1 cellular context compared by ENCODE assay signal in the genomic region with DNA sequence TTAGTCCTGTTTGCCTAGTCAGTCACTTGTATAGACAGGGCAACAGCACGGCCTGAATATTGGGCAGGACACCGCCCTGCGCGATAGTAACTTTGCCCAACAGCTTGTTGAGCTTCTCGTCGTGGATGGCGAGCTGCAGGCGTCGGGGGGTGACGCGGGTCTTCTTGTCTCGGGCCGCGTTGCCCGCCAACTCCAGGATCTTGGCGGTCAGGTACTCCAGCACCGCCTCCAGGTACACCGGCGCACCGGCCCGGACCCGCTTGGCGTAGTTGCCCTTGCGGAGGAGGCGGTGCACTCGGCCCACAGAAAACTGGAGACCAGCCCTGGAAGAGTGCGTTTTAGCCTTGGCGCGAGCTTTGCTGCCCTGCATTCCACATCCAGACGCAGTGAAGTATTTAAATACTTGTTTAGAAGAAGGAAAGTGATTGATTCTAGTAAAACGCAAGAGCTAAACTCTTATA.
TF ChIP-seq lines count a peak whose summit lies in the region.

No MANE protein-coding gene starts in this region.

TF ChIP-seq in GM23338, 12 proteins besides CTCF, POLR2A, EP300 and RAD21 (continued from another document):
- TF ChIP-seq, protein P1, sequence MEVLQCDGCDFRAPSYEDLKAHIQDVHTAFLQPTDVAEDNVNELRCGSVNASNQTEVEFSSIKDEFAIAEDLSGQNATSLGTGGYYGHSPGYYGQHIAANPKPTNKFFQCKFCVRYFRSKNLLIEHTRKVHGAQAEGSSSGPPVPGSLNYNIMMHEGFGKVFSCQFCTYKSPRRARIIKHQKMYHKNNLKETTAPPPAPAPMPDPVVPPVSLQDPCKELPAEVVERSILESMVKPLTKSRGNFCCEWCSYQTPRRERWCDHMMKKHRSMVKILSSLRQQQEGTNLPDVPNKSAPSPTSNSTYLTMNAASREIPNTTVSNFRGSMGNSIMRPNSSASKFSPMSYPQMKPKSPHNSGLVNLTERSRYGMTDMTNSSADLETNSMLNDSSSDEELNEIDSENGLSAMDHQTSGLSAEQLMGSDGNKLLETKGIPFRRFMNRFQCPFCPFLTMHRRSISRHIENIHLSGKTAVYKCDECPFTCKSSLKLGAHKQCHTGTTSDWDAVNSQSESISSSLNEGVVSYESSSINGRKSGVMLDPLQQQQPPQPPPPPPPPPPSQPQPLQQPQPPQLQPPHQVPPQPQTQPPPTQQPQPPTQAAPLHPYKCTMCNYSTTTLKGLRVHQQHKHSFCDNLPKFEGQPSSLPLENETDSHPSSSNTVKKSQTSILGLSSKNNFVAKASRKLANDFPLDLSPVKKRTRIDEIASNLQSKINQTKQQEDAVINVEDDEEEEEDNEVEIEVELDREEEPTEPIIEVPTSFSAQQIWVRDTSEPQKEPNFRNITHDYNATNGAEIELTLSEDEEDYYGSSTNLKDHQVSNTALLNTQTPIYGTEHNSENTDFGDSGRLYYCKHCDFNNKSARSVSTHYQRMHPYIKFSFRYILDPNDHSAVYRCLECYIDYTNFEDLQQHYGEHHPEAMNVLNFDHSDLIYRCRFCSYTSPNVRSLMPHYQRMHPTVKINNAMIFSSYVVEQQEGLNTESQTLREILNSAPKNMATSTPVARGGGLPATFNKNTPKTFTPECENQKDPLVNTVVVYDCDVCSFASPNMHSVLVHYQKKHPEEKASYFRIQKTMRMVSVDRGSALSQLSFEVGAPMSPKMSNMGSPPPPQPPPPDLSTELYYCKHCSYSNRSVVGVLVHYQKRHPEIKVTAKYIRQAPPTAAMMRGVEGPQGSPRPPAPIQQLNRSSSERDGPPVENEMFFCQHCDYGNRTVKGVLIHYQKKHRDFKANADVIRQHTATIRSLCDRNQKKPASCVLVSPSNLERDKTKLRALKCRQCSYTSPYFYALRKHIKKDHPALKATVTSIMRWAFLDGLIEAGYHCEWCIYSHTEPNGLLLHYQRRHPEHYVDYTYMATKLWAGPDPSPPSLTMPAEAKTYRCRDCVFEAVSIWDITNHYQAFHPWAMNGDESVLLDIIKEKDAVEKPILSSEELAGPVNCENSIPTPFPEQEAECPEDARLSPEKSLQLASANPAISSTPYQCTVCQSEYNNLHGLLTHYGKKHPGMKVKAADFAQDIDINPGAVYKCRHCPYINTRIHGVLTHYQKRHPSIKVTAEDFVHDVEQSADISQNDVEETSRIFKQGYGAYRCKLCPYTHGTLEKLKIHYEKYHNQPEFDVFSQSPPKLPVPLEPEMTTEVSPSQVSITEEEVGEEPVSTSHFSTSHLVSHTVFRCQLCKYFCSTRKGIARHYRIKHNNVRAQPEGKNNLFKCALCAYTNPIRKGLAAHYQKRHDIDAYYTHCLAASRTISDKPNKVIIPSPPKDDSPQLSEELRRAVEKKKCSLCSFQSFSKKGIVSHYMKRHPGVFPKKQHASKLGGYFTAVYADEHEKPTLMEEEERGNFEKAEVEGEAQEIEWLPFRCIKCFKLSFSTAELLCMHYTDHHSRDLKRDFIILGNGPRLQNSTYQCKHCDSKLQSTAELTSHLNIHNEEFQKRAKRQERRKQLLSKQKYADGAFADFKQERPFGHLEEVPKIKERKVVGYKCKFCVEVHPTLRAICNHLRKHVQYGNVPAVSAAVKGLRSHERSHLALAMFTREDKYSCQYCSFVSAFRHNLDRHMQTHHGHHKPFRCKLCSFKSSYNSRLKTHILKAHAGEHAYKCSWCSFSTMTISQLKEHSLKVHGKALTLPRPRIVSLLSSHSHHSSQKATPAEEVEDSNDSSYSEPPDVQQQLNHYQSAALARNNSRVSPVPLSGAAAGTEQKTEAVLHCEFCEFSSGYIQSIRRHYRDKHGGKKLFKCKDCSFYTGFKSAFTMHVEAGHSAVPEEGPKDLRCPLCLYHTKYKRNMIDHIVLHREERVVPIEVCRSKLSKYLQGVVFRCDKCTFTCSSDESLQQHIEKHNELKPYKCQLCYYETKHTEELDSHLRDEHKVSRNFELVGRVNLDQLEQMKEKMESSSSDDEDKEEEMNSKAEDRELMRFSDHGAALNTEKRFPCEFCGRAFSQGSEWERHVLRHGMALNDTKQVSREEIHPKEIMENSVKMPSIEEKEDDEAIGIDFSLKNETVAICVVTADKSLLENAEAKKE (CRISPR knock-in tag; IDR thresholded peaks at IDR 0.05) = no peak
- TF ChIP-seq EZH2phosphoT487 (IDR thresholded peaks at IDR 0.05; ENCODE audit: unreplicated experiment) = no peak
- TF ChIP-seq CREB1 (CRISPR knock-in tag; IDR thresholded peaks at IDR 0.05; ENCODE audit: low read depth) = no peak
- no peak for TF ChIP-seq ZNF114 (CRISPR knock-in tag; IDR thresholded peaks at IDR 0.05)
- no peak for TF ChIP-seq STAT1 (IDR thresholded peaks at IDR 0.05; ENCODE audit: unreplicated experiment)
- TF ChIP-seq, protein P2, sequence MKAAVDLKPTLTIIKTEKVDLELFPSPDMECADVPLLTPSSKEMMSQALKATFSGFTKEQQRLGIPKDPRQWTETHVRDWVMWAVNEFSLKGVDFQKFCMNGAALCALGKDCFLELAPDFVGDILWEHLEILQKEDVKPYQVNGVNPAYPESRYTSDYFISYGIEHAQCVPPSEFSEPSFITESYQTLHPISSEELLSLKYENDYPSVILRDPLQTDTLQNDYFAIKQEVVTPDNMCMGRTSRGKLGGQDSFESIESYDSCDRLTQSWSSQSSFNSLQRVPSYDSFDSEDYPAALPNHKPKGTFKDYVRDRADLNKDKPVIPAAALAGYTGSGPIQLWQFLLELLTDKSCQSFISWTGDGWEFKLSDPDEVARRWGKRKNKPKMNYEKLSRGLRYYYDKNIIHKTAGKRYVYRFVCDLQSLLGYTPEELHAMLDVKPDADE (IDR thresholded peaks at IDR 0.05) = no peak
- no peak for TF ChIP-seq JUNB (IDR thresholded peaks at IDR 0.05; ENCODE audit: unreplicated experiment)
- TF ChIP-seq, protein P3, sequence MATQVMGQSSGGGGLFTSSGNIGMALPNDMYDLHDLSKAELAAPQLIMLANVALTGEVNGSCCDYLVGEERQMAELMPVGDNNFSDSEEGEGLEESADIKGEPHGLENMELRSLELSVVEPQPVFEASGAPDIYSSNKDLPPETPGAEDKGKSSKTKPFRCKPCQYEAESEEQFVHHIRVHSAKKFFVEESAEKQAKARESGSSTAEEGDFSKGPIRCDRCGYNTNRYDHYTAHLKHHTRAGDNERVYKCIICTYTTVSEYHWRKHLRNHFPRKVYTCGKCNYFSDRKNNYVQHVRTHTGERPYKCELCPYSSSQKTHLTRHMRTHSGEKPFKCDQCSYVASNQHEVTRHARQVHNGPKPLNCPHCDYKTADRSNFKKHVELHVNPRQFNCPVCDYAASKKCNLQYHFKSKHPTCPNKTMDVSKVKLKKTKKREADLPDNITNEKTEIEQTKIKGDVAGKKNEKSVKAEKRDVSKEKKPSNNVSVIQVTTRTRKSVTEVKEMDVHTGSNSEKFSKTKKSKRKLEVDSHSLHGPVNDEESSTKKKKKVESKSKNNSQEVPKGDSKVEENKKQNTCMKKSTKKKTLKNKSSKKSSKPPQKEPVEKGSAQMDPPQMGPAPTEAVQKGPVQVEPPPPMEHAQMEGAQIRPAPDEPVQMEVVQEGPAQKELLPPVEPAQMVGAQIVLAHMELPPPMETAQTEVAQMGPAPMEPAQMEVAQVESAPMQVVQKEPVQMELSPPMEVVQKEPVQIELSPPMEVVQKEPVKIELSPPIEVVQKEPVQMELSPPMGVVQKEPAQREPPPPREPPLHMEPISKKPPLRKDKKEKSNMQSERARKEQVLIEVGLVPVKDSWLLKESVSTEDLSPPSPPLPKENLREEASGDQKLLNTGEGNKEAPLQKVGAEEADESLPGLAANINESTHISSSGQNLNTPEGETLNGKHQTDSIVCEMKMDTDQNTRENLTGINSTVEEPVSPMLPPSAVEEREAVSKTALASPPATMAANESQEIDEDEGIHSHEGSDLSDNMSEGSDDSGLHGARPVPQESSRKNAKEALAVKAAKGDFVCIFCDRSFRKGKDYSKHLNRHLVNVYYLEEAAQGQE (IDR thresholded peaks at IDR 0.05; ENCODE audit: unreplicated experiment) = no peak
- no peak for TF ChIP-seq NANOG (IDR thresholded peaks at IDR 0.05; ENCODE audit: borderline replicate concordance)
- TF ChIP-seq ZNF331 (CRISPR knock-in tag; IDR thresholded peaks at IDR 0.05; ENCODE audit: low read depth) = no peak
- TF ChIP-seq EZH2 (IDR thresholded peaks at IDR 0.05; ENCODE audit: low read depth, unreplicated experiment) = no peak
